ENCODE assay signal across 25 cellular contexts in the genomic region with DNA sequence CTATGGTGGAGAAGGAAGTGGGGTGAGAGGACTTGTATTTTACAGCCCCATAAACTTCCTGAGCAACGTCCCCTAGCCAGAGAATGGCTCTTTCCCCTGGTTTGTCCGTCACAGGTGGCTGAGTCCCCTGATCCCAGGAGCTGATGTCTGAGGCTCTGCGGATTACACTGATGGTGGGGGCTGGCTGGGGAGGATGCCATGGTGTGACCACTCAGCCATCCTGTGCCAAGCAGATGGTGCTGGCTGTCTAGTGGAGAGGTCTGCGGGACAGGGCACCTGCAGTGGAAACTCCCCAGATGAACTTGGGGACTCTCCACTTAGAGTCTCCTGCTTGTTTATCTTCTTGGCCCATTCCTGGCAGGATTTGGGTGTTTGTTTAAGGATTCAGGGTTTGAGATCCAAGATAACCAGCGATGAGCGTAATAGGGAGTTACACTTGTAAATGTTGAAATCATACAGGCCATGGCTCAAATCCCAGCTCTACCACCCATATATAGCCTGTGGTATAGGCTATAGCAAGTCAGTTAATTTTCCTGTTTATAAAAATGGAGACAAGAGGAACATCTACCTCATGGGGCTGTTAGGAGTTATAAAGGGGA. TPM values are rescaled to one million over a fixed set of nuclear protein-coding genes. Genes with fewer than 3 reads are reported as not detected.
DNase-seq lines count a peak whose midpoint lies in the region; TF ChIP-seq lines count a peak whose summit lies in the region.
"Had no signal": no experiment of that assay in that cellular context is flagged by ENCODE, and none has a peak within 500 bp of the region (broad histone marks: within the 10 kb centered on the region; RNA-seq: fewer than 3 reads in every experiment).

No MANE protein-coding gene starts in this region.

- H3K36me3 Mint-ChIP-seq in MCF 10A (ENCODE audit: insufficient read depth, unreplicated experiment) (no peaks in the 10 kb centered on the region), progenitor cell of endocrine pancreas (ENCODE audit: insufficient read depth) (no peaks in the 10 kb centered on the region)
- H3K36me3 Mint-ChIP-seq: activated naive CD8-positive, alpha-beta T cell had no signal

- H3K9ac ChIP-seq in GM23248, result no peak overlapping the region

- H3K27ac ChIP-seq in breast epithelium (no peak overlapping the region), VCaP (peak overlapping the region; percentile 51), transverse colon (peak overlapping the region; percentile 17 to 54 (median 45)), GM23248 (no peak overlapping the region)
- H3K27ac ChIP-seq: ascending aorta, psoas muscle, RWPE1 had no signal

- H3K4me2 ChIP-seq in GM23248 (ENCODE audit: unreplicated experiment), result no peak overlapping the region

- no peak for TF ChIP-seq EP300 in transverse colon (IDR thresholded peaks at IDR 0.05; ENCODE audit: low read depth)

- H3K9me3 ChIP-seq in breast epithelium (peaks cover 0 to 6% of the 10 kb centered on the region in 2 donors), transverse colon (no peaks in the 10 kb centered on the region), GM23248 (ENCODE audit: low read depth) (no peaks in the 10 kb centered on the region)
- H3K9me3 ChIP-seq: ascending aorta, psoas muscle had no signal

- peak; percentile 12 for DNase-seq in MCF 10A (ENCODE audit: unreplicated experiment)
- no peak for DNase-seq in breast epithelium (ENCODE audit: low spot score in 2 of 2)
- peak; percentile 80 for DNase-seq in fibroblast of the aortic adventitia (ENCODE audit: low read depth)
- DNase-seq in transverse colon, result no peak
- no peak for DNase-seq in progenitor cell of endocrine pancreas (ENCODE audit: low spot score, unreplicated experiment)
- no peak for DNase-seq in NCI-H2227 (lab: John Stamatoyannopoulos, UW; ENCODE audit: unreplicated experiment)
- DNase-seq in GM23248, result no peak
- DNase-seq: 8988T; activated CD4-positive, alpha-beta T cell treated with anti-CD3 and anti-CD28 coated beads for 1 hour; activated CD8-positive, alpha-beta T cell treated with anti-CD3 and anti-CD28 coated beads, Interleukin-2, amount 10 ng/mL, durations not matched to agents 7 days and 5 days; COR-L47; GDM1; H9; heart left ventricle; NCI-H1092 treated with DMSO at 0.1 percent for 48 hours; NCI-H187 treated with DMSO at 0.1 percent for 48 hours; NCI-H748 treated with DMSO at 0.1 percent for 48 hours; psoas muscle had no signal

- in situ Hi-C loops in transverse colon (cut with MboI; ENCODE audit: low pct_ligation_motif_present in 1 of 4, low pct_unique_long_range_greater_than_20kb in 1 of 4, low sequenced_read_pairs in 3 of 4), result no loop called here
- in situ Hi-C loops in GM23248 (cut with MboI), result loop anchor here (25.0 kb wide), 1 partner anchor 446 kb away; the partner anchor contains the start of gene OR1K1

- H3K4me1 ChIP-seq in breast epithelium (peaks cover 2 to 4% of the 10 kb centered on the region in 2 donors), transverse colon (peaks cover under 1 to 10% (median 6%) of the 10 kb centered on the region in 4 donors), GM23248 (ENCODE audit: insufficient read depth) (peaks cover 13% of the 10 kb centered on the region; the same call in 1 of the 2 replicates)
- H3K4me1 ChIP-seq: ascending aorta, psoas muscle had no signal

- H3K27me3 Mint-ChIP-seq in MCF 10A (ENCODE audit: insufficient read depth, unreplicated experiment) (no peaks in the 10 kb centered on the region), progenitor cell of endocrine pancreas (peaks cover 26% of the 10 kb centered on the region)

- H3K27ac Mint-ChIP-seq in MCF 10A (ENCODE audit: low read depth, unreplicated experiment) (no peak overlapping the region), progenitor cell of endocrine pancreas (no peak overlapping the region)
- H3K27ac Mint-ChIP-seq: activated CD8-positive, alpha-beta T cell treated with anti-CD3 and anti-CD28 coated beads, Interleukin-2, amount 10 ng/mL, durations not matched to agents 7 days and 5 days; activated naive CD8-positive, alpha-beta T cell; activated T-helper 2 cell treated with anti-CD3 and anti-CD28 coated beads, Interferon-gamma antibody, Interleukin-2, Interleukin-4, amounts not matched to agents 10 μg/mL and 5 μg/mL and 100 μg/mL, durations not matched to agents 14 hours and 24 hours and 36 hours; H9; stimulated activated naive CD8-positive, alpha-beta T cell treated with anti-CD3 and anti-CD28 coated beads, Interleukin-15, Interleukin-2, amounts not matched to agents 100 ng/mL and 50 ng/mL, for 24 hours had no signal

- peaks cover 15% of the 10 kb centered on the region for H3F3A ChIP-seq in GM23248 (ENCODE audit: insufficient read depth)

- no peak overlapping the region for H3K4me3 ChIP-seq in breast epithelium
- no peak overlapping the region for H3K4me3 ChIP-seq in fibroblast of the aortic adventitia (ENCODE audit: low read depth, low read length)
- H3K4me3 ChIP-seq in transverse colon, result no peak overlapping the region
- H3K4me3 ChIP-seq in GM23248, result no peak overlapping the region
- H3K4me3 ChIP-seq: ascending aorta, heart left ventricle, psoas muscle had no signal

- H3K36me3 ChIP-seq in breast epithelium (no peaks in the 10 kb centered on the region), transverse colon (no peaks in the 10 kb centered on the region), GM23248 (ENCODE audit: low read depth) (no peaks in the 10 kb centered on the region)
- H3K36me3 ChIP-seq: ascending aorta, heart left ventricle had no signal

- CTCF ChIA-PET in MCF 10A (lab: Yijun Ruan, JAX), result interaction anchor here (0.7 to 4.9 kb wide), 11 partner anchors 11 to 1635 kb away, joined by 3 to 27 read pairs (median 4); no protein-coding TSS in a partner anchor

- no peaks in the 10 kb centered on the region for H4K20me1 ChIP-seq in GM23248 (ENCODE audit: insufficient read depth)

- H3K4me3 Mint-ChIP-seq in MCF 10A (ENCODE audit: unreplicated experiment), result no peak overlapping the region
- H3K4me3 Mint-ChIP-seq in progenitor cell of endocrine pancreas (ENCODE audit: low read depth), result no peak overlapping the region
- H3K4me3 Mint-ChIP-seq: activated CD8-positive, alpha-beta T cell treated with anti-CD3 and anti-CD28 coated beads, Interleukin-2, amount 10 ng/mL, durations not matched to agents 7 days and 5 days; activated naive CD8-positive, alpha-beta T cell; H9; neural crest cell; stimulated activated naive CD8-positive, alpha-beta T cell treated with anti-CD3 and anti-CD28 coated beads, Interleukin-15, Interleukin-2, amounts not matched to agents 100 ng/mL and 50 ng/mL, for 24 hours had no signal

- H3K27me3 ChIP-seq in breast epithelium, result no peaks in the 10 kb centered on the region
- peaks cover 3% of the 10 kb centered on the region for H3K27me3 ChIP-seq in transverse colon
- H3K27me3 ChIP-seq in GM23248 (replicated peaks; ENCODE audit: insufficient read depth), result no peaks in the 10 kb centered on the region
- H3K27me3 ChIP-seq: ascending aorta had no signal

- 40 to 42% methylated on average over 2 to 6 of the region's 6 CpGs for WGBS in transverse colon (ENCODE audit: low coverage in 1 of 2), 2 donors
- 91 to 94% methylated on average over 6 of the region's 6 CpGs for WGBS in GM23248 (ENCODE audit: low coverage in 1 of 2, low lambda C conversion rate in 2 of 2, missing lambda C conversion rate in 2 of 2), 2 experiments

- BruUV-seq in MCF 10A (replicated peaks; lab: Mats Ljungman, UMichigan), result no TSS peak

- intact Hi-C loops in MCF 10A (cut with micrococcal nuclease) (loop anchor here (5.0 kb wide), 1 partner anchor 86 kb away; no protein-coding TSS in a partner anchor), breast epithelium (cut with DNase I; ENCODE audit: low total_unique reads) (no loop called here), transverse colon (cut with DNase I; ENCODE audit: low total_unique reads) (no loop called here)

- H2AFZ ChIP-seq in GM23248, result no peak overlapping the region

- H3K9me3 Mint-ChIP-seq in MCF 10A (ENCODE audit: unreplicated experiment) (peaks cover 7% of the 10 kb centered on the region), progenitor cell of endocrine pancreas (ENCODE audit: low read depth) (no peaks in the 10 kb centered on the region)
- H3K9me3 Mint-ChIP-seq: activated T-helper 2 cell treated with anti-CD3 and anti-CD28 coated beads, Interferon-gamma antibody, Interleukin-2, Interleukin-4, amounts not matched to agents 10 μg/mL and 5 μg/mL and 100 μg/mL, durations not matched to agents 14 hours and 24 hours and 36 hours; H9; neural crest cell had no signal

- TF ChIP-seq CTCF in MCF 10A (IDR thresholded peaks at IDR 0.05; ENCODE audit: unreplicated experiment) (no peak), breast epithelium (IDR thresholded peaks at IDR 0.05) (no peak), VCaP (conservative IDR thresholded peaks at IDR 0.05) (no peak), fibroblast of the aortic adventitia (IDR thresholded peaks at IDR 0.05; ENCODE audit: insufficient read depth, low read length) (no peak), transverse colon (IDR thresholded peaks at IDR 0.05) (no peak), progenitor cell of endocrine pancreas (IDR thresholded peaks at IDR 0.05; ENCODE audit: unreplicated experiment) (no peak)

- H3K4me1 Mint-ChIP-seq in MCF 10A (ENCODE audit: insufficient read depth, unreplicated experiment), result peaks cover 6% of the 10 kb centered on the region
- H3K4me1 Mint-ChIP-seq in progenitor cell of endocrine pancreas (ENCODE audit: low read depth), result peaks cover 2% of the 10 kb centered on the region
- H3K4me1 Mint-ChIP-seq: neural crest cell had no signal

- TF ChIP-seq POLR2A in breast epithelium (IDR thresholded peaks at IDR 0.05) (no peak), transverse colon (IDR thresholded peaks at IDR 0.05) (no peak)

- POLR2A ChIA-PET in MCF 10A (lab: Yijun Ruan, JAX), result no interaction called here

- 0 out of 2 replicates have a peak, but pooled peaks cover under 1% of the 10 kb centered on the region for H3K79me2 ChIP-seq in GM23248 (ENCODE audit: insufficient read depth)

- H3K9me2 ChIP-seq in GM23248 (ENCODE audit: insufficient read depth), result no peaks in the 10 kb centered on the region

RNA-seq across cellular contexts. Expression of gene PTGS1, which starts 4.7 kb away (rescaled TPM):
- 0.20 and 0.70 TPM in 2 replicates for total RNA-seq in MCF 10A (2022)
- total RNA-seq in breast epithelium, result 1 to 10 TPM; 2.6 to 8.0 (median 4.5) TPM
- total RNA-seq in fibroblast of the aortic adventitia (ENCODE audit: low replicate concordance), result 6.3 and 173 TPM in 2 replicates
- total RNA-seq in transverse colon, result 10 to 100 TPM; 14.2 to 27.9 (median 20.2) TPM
- total RNA-seq in progenitor cell of endocrine pancreas, result 0.07 and 0.22 TPM in 2 replicates
- total RNA-seq in GM23248 (2014; rRNA removed; shearing (Covaris generic)), result 39.6 and 51.5 TPM in 2 replicates
- polyA plus RNA-seq in GM23248 (2016; fragmentation: Nextera tagmentation; extraction: Ambion mirVana), result 43.8 and 44.9 TPM in 2 replicates

Comparison
In these comparisons a context has a peak if more than half of its experiments do, and no peak if none do; other contexts are left out.
1. DNase-seq: peak in MCF 10A (single experiment) and fibroblast of the aortic adventitia (single experiment); none in breast epithelium (0 of 2), transverse colon (single experiment), progenitor cell of endocrine pancreas (single experiment), NCI-H2227 (single experiment) and GM23248 (single experiment).
2. H3K27ac ChIP-seq: peak in VCaP (single experiment) and transverse colon (4 of 4); none in breast epithelium (0 of 2) and GM23248 (single experiment).